27 cellular contexts compared by ENCODE assay signal in the genomic region with DNA sequence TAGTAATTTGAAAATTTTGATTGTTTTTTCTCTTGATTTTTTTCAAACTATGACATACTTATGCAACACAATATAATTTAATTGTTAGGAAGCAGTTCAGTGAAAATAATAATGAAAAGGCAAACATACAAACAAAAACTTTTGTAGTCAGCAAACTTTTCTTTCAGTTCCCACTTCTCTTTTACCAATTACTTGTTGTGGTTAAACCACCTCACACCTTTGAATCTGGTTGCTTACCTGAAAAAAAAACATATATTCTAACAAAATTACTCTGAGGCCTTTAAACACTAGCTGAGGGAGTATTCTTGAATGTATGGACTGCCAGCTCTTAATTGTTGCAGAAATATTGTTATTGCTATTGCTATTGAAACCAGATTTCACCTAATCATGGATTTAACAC.
"Had no signal": no experiment of that assay in that cellular context is flagged by ENCODE, and none has a peak within 500 bp of the region (broad histone marks: within the 10 kb centered on the region; RNA-seq: fewer than 3 reads in every experiment).

No MANE protein-coding gene starts in this region.

- H3K36me3 ChIP-seq: SJSA1 had no signal

- H2AFZ ChIP-seq: PC-9 had no signal

- H3K27me3 ChIP-seq: SJSA1 had no signal

- H3K27ac ChIP-seq: PC-9, SJSA1 had no signal

- H3K4me2 ChIP-seq: PC-9, SK-N-SH had no signal

- H3K4me3 ChIP-seq: PC-9, SJSA1 had no signal

- H3K4me1 ChIP-seq: SJSA1 had no signal

- H3K9me3 ChIP-seq: SJSA1, SK-N-SH had no signal

- H3K9ac ChIP-seq: SK-N-SH had no signal

- DNase-seq: NCI-H1048, NCI-H1092 treated with DMSO at 0.1 percent for 48 hours, NCI-H1105 treated with DMSO at 0.1 percent for 48 hours, NCI-H1417, NCI-H1436, NCI-H146, NCI-H1694, NCI-H187, NCI-H1930, NCI-H2029 treated with DMSO at 0.1 percent for 48 hours, NCI-H2081 treated with DMSO at 0.1 percent for 48 hours, NCI-H2107, NCI-H2171, NCI-H226, NCI-H446 treated with DMSO at 0.1 percent for 48 hours, NCI-H510A, NCI-H524, NCI-H748 treated with DMSO at 0.1 percent for 48 hours, NCI-H82, PC-9, Right ventricle myocardium superior, SHP77 treated with DMSO at 0.1 percent for 48 hours, SK-N-SH, SW 1271, T-helper 1 cell had no signal

- ATAC-seq: Panc1 had no signal
